8 cellular contexts compared by ENCODE assay signal in genomic region chr11:120985718-120986569, GRCh38. TPM values are rescaled to one million over a fixed set of nuclear protein-coding genes. Genes with fewer than 3 reads are reported as not detected.
DNase-seq lines count a peak whose midpoint lies in the region; ATAC-seq and TF ChIP-seq lines count a peak whose summit lies in the region.

No MANE protein-coding gene starts in this region.

- H3K4me3 ChIP-seq in HFF-Myc (replicated peaks; ENCODE audit: low read depth, low read length) (0 out of 2 replicates have a peak overlapping the region, but pooled peaks have one; percentile 9), prostate gland (peak overlapping the region; percentile 32 to 45)

- DNase-seq in D341Med (ENCODE audit: low spot score) (peak; percentile 52), HFF-Myc (ENCODE audit: extremely low read depth, low read depth) (no peak), OCI-M1 (lab: John Stamatoyannopoulos, UW) (peak; percentile 71), Right ventricle myocardium superior (peak; percentile 61), prostate gland (ENCODE audit: low spot score) (peak; percentile 24)
- peak; percentile 46 for DNase-seq in activated naive CD4-positive, alpha-beta T cell treated with anti-CD3 and anti-CD28 coated beads, Interleukin-2, amount 50 U/mL, for 16 hours
- no peak for DNase-seq in effector CD4-positive, alpha-beta T cell

- TF ChIP-seq POLR2A in prostate gland (IDR thresholded peaks at IDR 0.05) (no peak), GM18505 (IDR thresholded peaks at IDR 0.05; ENCODE audit: borderline replicate concordance, extremely low read depth, insufficient read depth, insufficient read length) (no peak)

- peak overlapping the region; percentile 35 to 53 for H3K27ac ChIP-seq in prostate gland

- TF ChIP-seq CTCF in HFF-Myc (IDR thresholded peaks at IDR 0.05; ENCODE audit: low read depth, low read length, missing control alignments) (no peak), prostate gland (IDR thresholded peaks at IDR 0.05) (peak in 1 of 4 experiments; percentile 26)

- H3K36me3 ChIP-seq in prostate gland: no peaks in the 10 kb centered on the region

- H3K4me1 ChIP-seq in prostate gland (replicated peaks): peaks cover 3% of the 10 kb centered on the region

- 3% methylated on average over 60 of the region's 72 CpGs for WGBS in prostate gland

- no peaks in the 10 kb centered on the region for H3K9me3 ChIP-seq in prostate gland

- intact Hi-C loops in Right ventricle myocardium superior (cut with DNase I): no loop called here
- intact Hi-C loops in prostate gland (cut with DNase I): no loop called here

- no peaks in the 10 kb centered on the region for H3K27me3 ChIP-seq in prostate gland (replicated peaks; ENCODE audit: insufficient read depth)

- peak; percentile 92 for ATAC-seq in Right ventricle myocardium superior (ENCODE audit: poor library complexity)
- no peak for ATAC-seq in GM18505 (IDR thresholded peaks at IDR 0.05; ENCODE audit: unreplicated experiment)

RNA-seq across cellular contexts. Expression of gene TBCEL, which starts 38.0 kb away (rescaled TPM):
- total RNA-seq in Right ventricle myocardium superior (21.1 TPM), prostate gland (10 to 100 TPM; 21.9 to 34.4 TPM)

Comparison
In these comparisons a context has a peak if more than half of its experiments do, and no peak if none do; other contexts are left out.
1. DNase-seq: peak in D341Med (single experiment), OCI-M1 (single experiment), activated naive CD4-positive, alpha-beta T cell treated with anti-CD3 and anti-CD28 coated beads, Interleukin-2, amount 50 U/mL, for 16 hours (single experiment), Right ventricle myocardium superior (single experiment) and prostate gland (single experiment); none in HFF-Myc (single experiment) and effector CD4-positive, alpha-beta T cell (single experiment).